ENCODE assay signal across 17 cellular contexts in genomic region chr1:100629391-100629790, GRCh38.
A peak's percentile ranks its signal among the peaks of the same experiment; 100 is the strongest.
DNase-seq lines count a peak whose midpoint lies in the region; ATAC-seq and TF ChIP-seq lines count a peak whose summit lies in the region.
"Had no signal": no experiment of that assay in that cellular context is flagged by ENCODE, and none has a peak within 500 bp of the region (broad histone marks: within the 10 kb centered on the region; RNA-seq: fewer than 3 reads in every experiment).

No MANE protein-coding gene starts in this region.

- H3K27ac Mint-ChIP-seq in HFFc6 (peak overlapping the region; percentile 42; the same call in 1 of the 2 replicates), natural killer cell (no peak overlapping the region)
- H3K27ac Mint-ChIP-seq: IgD-negative memory B cell had no signal

- no peak overlapping the region for H3K4me3 Mint-ChIP-seq in HFFc6
- no peak overlapping the region for H3K4me3 Mint-ChIP-seq in natural killer cell
- H3K4me3 Mint-ChIP-seq: IgD-negative memory B cell had no signal

- in situ Hi-C loops in astrocyte of the spinal cord (cut with HindIII; ENCODE audit: low sequenced_read_pairs): no loop called here

- peaks cover 64% of the 10 kb centered on the region for H3K4me1 Mint-ChIP-seq in HFFc6 (ENCODE audit: low read depth)
- peaks cover 10% of the 10 kb centered on the region in 2 donors for H3K4me1 Mint-ChIP-seq in natural killer cell

- no peak for ATAC-seq in natural killer cell
- ATAC-seq in HG03135 (IDR thresholded peaks at IDR 0.05; ENCODE audit: unreplicated experiment): no peak
- ATAC-seq in GM21528 (IDR thresholded peaks at IDR 0.05; ENCODE audit: low FRiP score, unreplicated experiment): no peak

- no peak overlapping the region for H3K4me3 ChIP-seq in astrocyte of the spinal cord (ENCODE audit: low read depth, low read length)
- H3K4me3 ChIP-seq: PC-9 had no signal

- H3K36me3 Mint-ChIP-seq in HFFc6 (ENCODE audit: low read depth) (no peaks in the 10 kb centered on the region; the same call in 1 of the 2 replicates), natural killer cell (no peaks in the 10 kb centered on the region)
- H3K36me3 Mint-ChIP-seq: IgD-negative memory B cell had no signal

- TF ChIP-seq CTCF in HFFc6 (IDR thresholded peaks at IDR 0.05) (no peak), astrocyte of the spinal cord (IDR thresholded peaks at IDR 0.05; ENCODE audit: low read depth, low read length) (no peak), natural killer cell (IDR thresholded peaks at IDR 0.05) (no peak)

- peak; percentile 11 for DNase-seq in AG08395 (ENCODE audit: low spot score)
- DNase-seq in HFFc6: no peak
- peak; percentile 43 for DNase-seq in astrocyte of the spinal cord (ENCODE audit: low read depth, low spot score)
- DNase-seq in kidney glomerular epithelial cell (lab: John Stamatoyannopoulos, UW): peak; percentile 28
- no peak for DNase-seq in natural killer cell
- DNase-seq in NCI-H1417 (lab: John Stamatoyannopoulos, UW): no peak
- DNase-seq: AML-193; DMS53; H7; NCI-H1048; NCI-H226; NCI-H69; NK-92 treated with Interleukin-12 subunit alpha and Interleukin-12 subunit beta, amount 100 ng/mL, for 24 hours; PC-9 had no signal

- H3K27me3 Mint-ChIP-seq in HFFc6 (ENCODE audit: insufficient read depth) (no peaks in the 10 kb centered on the region), natural killer cell (ENCODE audit: low read depth in 2 of 2) (peaks cover 0 to 10% of the 10 kb centered on the region in 2 donors)
- H3K27me3 Mint-ChIP-seq: IgD-negative memory B cell had no signal

- intact Hi-C loops in natural killer cell (cut with micrococcal nuclease): no loop called here

- peaks cover 8% of the 10 kb centered on the region for H3K9me3 Mint-ChIP-seq in HFFc6
- no peaks in the 10 kb centered on the region for H3K9me3 Mint-ChIP-seq in natural killer cell

Comparison
In these comparisons a context has a peak if more than half of its experiments do, and no peak if none do; other contexts are left out.
1. DNase-seq: peak in AG08395 (single experiment), astrocyte of the spinal cord (single experiment) and kidney glomerular epithelial cell (single experiment); none in HFFc6 (single experiment), natural killer cell (single experiment) and NCI-H1417 (0 of 3).